Comparison of ENCODE assay signal across 9 cellular contexts in genomic region chr10:11611248-11612003, GRCh38. TPM values are rescaled to one million over a fixed set of nuclear protein-coding genes. Genes with fewer than 3 reads are reported as not detected.
DNase-seq lines count a peak whose midpoint lies in the region; ATAC-seq, FAIRE-seq and TF ChIP-seq lines count a peak whose summit lies in the region.
"Had no signal": no experiment of that assay in that cellular context is flagged by ENCODE, and none has a peak within 500 bp of the region (broad histone marks: within the 10 kb centered on the region; RNA-seq: fewer than 3 reads in every experiment).

USP6NL (minus strand) TSS chr10:11611650; CDS start chr10:11597634, 14,016 bp downstream.

- H3K4me1 ChIP-seq in small intestine (ENCODE audit: control insufficient read depth in 2 of 2, insufficient read depth in 1 of 2, low read depth in 1 of 2, low read length in 1 of 2) = peaks cover 6 to 12% of the 10 kb centered on the region in 2 donors

- FAIRE-seq in small intestine (lab: Jason Lieb, UNC) = no peak
- FAIRE-seq: G401.6 had no signal

- 0 to 1% (median 0%) methylated on average over 72 to 106 of the region's 106 CpGs for WGBS in small intestine, 3 donors

- H3K36me3 ChIP-seq in WERI-Rb-1 = no peaks in the 10 kb centered on the region
- H3K36me3 ChIP-seq in small intestine (ENCODE audit: control insufficient read depth in 2 of 2, insufficient read depth in 2 of 2, low read length in 2 of 2) = no peaks in the 10 kb centered on the region

- ATAC-seq in HG02798 (IDR thresholded peaks at IDR 0.05; ENCODE audit: poor library complexity, unreplicated experiment) = peak; percentile 82

- TF ChIP-seq CTCF in WERI-Rb-1 (IDR thresholded peaks at IDR 0.05; ENCODE audit: low read depth, low read length) = no peak

- H3K4me3 ChIP-seq in WERI-Rb-1 (ENCODE audit: low read depth, low read length) = peak within 1 kb of the TSS; percentile 93
- peak within 1 kb of the TSS; percentile 96 to 98 for H3K4me3 ChIP-seq in small intestine (ENCODE audit: low read depth in 1 of 2, low read length in 2 of 2)

- H3K27me3 ChIP-seq in WERI-Rb-1 (ENCODE audit: insufficient read depth, low read depth, severe bottlenecking) = no peaks in the 10 kb centered on the region
- H3K27me3 ChIP-seq in small intestine (ENCODE audit: control insufficient read depth in 2 of 2, insufficient read depth in 2 of 2, low read length in 2 of 2) = no peaks in the 10 kb centered on the region

- H3K9me3 ChIP-seq in WERI-Rb-1 (ENCODE audit: severe bottlenecking) (no peaks in the 10 kb centered on the region), small intestine (ENCODE audit: control insufficient read depth, low read depth) (no peaks in the 10 kb centered on the region)

- DNase-seq in NCI-H2029 (lab: John Stamatoyannopoulos, UW) (peak; percentile 56), NCI-H2029 treated with DMSO at 0.1 percent for 48 hours (lab: John Stamatoyannopoulos, UW) (no peak), NCI-H146 treated with DMSO at 0.1 percent for 48 hours (lab: John Stamatoyannopoulos, UW; ENCODE audit: unreplicated experiment) (peak; percentile 85), WERI-Rb-1 (peak; percentile 78), inferior parietal cortex (ENCODE audit: extremely low spot score) (peak; percentile 73), small intestine (peak; percentile 90)
- DNase-seq in central memory CD4-positive, alpha-beta T cell = peak; percentile 57

- H3K27ac ChIP-seq in WERI-Rb-1 (peak within 1 kb of the TSS; percentile 82), small intestine (ENCODE audit: low read depth in 1 of 2, low read length in 1 of 2) (peak within 1 kb of the TSS; percentile 94)

RNA-seq across cellular contexts. Expression of gene USP6NL, which starts in this region (rescaled TPM):
- polyA plus RNA-seq in small intestine = 1 to 10 TPM; 4.1 to 7.7 (median 5.4) TPM
